In the genomic region with DNA sequence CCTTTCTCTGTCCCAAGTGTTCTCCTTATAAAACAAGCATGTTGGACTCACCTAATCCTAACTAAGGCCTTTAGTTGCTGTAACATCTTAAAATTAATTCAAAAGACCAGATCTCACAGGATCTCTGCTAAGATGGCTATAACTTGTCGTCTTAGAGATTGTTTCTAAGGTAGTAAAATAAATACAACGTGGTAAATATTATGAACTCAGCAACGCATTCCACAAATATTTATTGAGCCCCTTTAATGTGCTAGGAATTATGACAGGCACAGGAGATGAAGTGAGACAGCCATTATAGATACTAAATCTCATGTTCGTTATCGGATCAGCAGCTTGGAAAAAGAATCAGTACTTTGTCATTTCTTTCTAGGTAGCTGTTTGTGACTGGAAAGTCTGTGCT, we compare ENCODE assay signal across 1 cellular context.
TF ChIP-seq lines count a peak whose summit lies in the region.

No MANE protein-coding gene starts in this region.

TF ChIP-seq in HepG2, 621 proteins besides CTCF, POLR2A, EP300 and RAD21:
- no peak for TF ChIP-seq TAF15 (IDR thresholded peaks at IDR 0.05; ENCODE audit: low read depth, low read length, poor library complexity, severe bottlenecking)
- TF ChIP-seq ZNF501 (CRISPR knock-in tag; IDR thresholded peaks at IDR 0.05), result no peak
- TF ChIP-seq ZNF773 (CRISPR knock-in tag; IDR thresholded peaks at IDR 0.05; ENCODE audit: borderline replicate concordance), result no peak
- 0 out of 2 replicates have a peak, but pooled peaks have one; percentile 13 for TF ChIP-seq MIER2 (CRISPR knock-in tag; IDR thresholded peaks at IDR 0.05)
- no peak for TF ChIP-seq HOXA9 (CRISPR knock-in tag; IDR thresholded peaks at IDR 0.05; ENCODE audit: borderline replicate concordance)
- TF ChIP-seq, protein P1, sequence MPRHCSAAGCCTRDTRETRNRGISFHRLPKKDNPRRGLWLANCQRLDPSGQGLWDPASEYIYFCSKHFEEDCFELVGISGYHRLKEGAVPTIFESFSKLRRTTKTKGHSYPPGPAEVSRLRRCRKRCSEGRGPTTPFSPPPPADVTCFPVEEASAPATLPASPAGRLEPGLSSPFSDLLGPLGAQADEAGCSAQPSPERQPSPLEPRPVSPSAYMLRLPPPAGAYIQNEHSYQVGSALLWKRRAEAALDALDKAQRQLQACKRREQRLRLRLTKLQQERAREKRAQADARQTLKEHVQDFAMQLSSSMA (CRISPR knock-in tag; IDR thresholded peaks at IDR 0.05), result no peak
- no peak for TF ChIP-seq FOXK2 (IDR thresholded peaks at IDR 0.05)
